1 cellular context compared by ENCODE assay signal in the genomic region with DNA sequence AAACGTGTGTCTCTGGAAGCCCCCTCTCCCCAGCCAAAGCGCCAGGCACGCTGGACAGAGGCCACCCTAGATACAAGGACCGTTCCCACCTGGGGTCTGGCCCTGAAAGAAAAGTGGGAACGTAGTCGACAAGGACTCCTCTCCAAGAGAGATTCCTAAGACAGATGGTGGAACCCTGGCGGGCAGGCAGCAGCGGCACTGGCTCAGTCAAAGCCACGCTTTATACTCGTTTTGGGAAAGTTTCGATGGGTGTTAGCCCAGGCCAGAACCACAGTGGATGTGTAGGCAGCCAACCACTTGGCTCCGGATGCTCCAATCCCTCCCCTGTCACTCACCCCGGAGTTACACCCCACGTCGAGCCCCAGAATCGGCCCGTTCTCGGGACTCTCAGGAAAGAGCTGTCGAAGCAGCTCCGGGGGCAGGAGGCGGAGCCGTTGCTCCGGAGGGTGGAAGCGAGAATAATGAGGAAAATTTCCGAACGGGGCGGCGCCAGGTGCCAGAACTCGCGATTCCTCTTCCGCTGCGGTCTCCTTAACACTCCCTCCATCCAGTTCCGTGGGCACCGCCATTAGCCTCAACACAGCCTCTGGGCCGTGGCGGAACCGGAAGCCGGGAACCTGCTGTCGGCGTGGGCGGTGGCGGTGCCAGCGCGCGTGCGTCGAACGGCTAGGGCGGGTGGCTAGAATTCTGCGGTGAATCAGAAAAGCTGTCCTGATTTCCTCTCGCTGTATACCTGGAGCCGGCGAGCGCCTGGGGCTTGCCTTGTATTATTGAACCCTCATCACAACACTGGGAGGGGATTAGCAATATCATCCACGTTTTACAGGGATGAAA.
A peak's percentile ranks its signal among the peaks of the same experiment; 100 is the strongest.
TF ChIP-seq lines count a peak whose summit lies in the region.

A gene with protein sequence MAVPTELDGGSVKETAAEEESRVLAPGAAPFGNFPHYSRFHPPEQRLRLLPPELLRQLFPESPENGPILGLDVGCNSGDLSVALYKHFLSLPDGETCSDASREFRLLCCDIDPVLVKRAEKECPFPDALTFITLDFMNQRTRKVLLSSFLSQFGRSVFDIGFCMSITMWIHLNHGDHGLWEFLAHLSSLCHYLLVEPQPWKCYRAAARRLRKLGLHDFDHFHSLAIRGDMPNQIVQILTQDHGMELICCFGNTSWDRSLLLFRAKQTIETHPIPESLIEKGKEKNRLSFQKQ (minus strand): TSS at position 588 of the 834 bp plus-strand sequence. CDS start 19 bp downstream, at position 569.

TF ChIP-seq in HepG2, 621 proteins besides CTCF, POLR2A, EP300 and RAD21 (continued from another document and continues in another):
- no peak for TF ChIP-seq RERE (CRISPR knock-in tag; IDR thresholded peaks at IDR 0.05; ENCODE audit: low read depth)
- no peak for TF ChIP-seq ZFP82 (CRISPR knock-in tag; IDR thresholded peaks at IDR 0.05; ENCODE audit: borderline replicate concordance)
- no peak; the same call in 1 of the 2 replicates for TF ChIP-seq SMAD9 (CRISPR knock-in tag; IDR thresholded peaks at IDR 0.05)
- TF ChIP-seq, protein P1, sequence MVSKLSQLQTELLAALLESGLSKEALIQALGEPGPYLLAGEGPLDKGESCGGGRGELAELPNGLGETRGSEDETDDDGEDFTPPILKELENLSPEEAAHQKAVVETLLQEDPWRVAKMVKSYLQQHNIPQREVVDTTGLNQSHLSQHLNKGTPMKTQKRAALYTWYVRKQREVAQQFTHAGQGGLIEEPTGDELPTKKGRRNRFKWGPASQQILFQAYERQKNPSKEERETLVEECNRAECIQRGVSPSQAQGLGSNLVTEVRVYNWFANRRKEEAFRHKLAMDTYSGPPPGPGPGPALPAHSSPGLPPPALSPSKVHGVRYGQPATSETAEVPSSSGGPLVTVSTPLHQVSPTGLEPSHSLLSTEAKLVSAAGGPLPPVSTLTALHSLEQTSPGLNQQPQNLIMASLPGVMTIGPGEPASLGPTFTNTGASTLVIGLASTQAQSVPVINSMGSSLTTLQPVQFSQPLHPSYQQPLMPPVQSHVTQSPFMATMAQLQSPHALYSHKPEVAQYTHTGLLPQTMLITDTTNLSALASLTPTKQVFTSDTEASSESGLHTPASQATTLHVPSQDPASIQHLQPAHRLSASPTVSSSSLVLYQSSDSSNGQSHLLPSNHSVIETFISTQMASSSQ (IDR thresholded peaks at IDR 0.05; ENCODE audit: low read depth) = no peak
- TF ChIP-seq, protein P1 (CRISPR knock-in tag; IDR thresholded peaks at IDR 0.05; ENCODE audit: borderline replicate concordance) = no peak
- TF ChIP-seq SMARCE1 (IDR thresholded peaks at IDR 0.05; ENCODE audit: borderline replicate concordance) = no peak
- TF ChIP-seq ZNF513 (CRISPR knock-in tag; conservative IDR thresholded peaks at IDR 0.05) = no peak
- no peak for TF ChIP-seq LCORL (IDR thresholded peaks at IDR 0.05)
- no peak for TF ChIP-seq LCORL (CRISPR knock-in tag; IDR thresholded peaks at IDR 0.05)
- no peak for TF ChIP-seq CHD4 (IDR thresholded peaks at IDR 0.05; ENCODE audit: borderline replicate concordance, low read length)
- peak; percentile 64; the same call in 1 of the 2 replicates for TF ChIP-seq ZNF230 (CRISPR knock-in tag; IDR thresholded peaks at IDR 0.05)
- TF ChIP-seq ARNT2 (CRISPR knock-in tag; IDR thresholded peaks at IDR 0.05; ENCODE audit: low read depth) = peak; percentile 83
- no peak for TF ChIP-seq ZNF282 (IDR thresholded peaks at IDR 0.05; ENCODE audit: partially characterized antibody)
- TF ChIP-seq NFRKB (IDR thresholded peaks at IDR 0.05) = no peak
- TF ChIP-seq ZNF335 (CRISPR knock-in tag; IDR thresholded peaks at IDR 0.05) = no peak
- TF ChIP-seq, protein P2, sequence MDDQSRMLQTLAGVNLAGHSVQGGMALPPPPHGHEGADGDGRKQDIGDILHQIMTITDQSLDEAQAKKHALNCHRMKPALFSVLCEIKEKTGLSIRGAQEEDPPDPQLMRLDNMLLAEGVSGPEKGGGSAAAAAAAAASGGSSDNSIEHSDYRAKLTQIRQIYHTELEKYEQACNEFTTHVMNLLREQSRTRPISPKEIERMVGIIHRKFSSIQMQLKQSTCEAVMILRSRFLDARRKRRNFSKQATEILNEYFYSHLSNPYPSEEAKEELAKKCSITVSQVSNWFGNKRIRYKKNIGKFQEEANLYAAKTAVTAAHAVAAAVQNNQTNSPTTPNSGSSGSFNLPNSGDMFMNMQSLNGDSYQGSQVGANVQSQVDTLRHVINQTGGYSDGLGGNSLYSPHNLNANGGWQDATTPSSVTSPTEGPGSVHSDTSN (CRISPR knock-in tag; IDR thresholded peaks at IDR 0.05; ENCODE audit: borderline replicate concordance) = 0 out of 2 replicates have a peak, but pooled peaks have one; percentile 47
- no peak; the same call in none of the 2 replicates for TF ChIP-seq ZNF724P (CRISPR knock-in tag; IDR thresholded peaks at IDR 0.05; ENCODE audit: borderline replicate concordance)
- 0 out of 2 replicates have a peak, but pooled peaks have one; percentile 26 for TF ChIP-seq ZNF446 (CRISPR knock-in tag; IDR thresholded peaks at IDR 0.05)
- TF ChIP-seq MXI1 (IDR thresholded peaks at IDR 0.05; ENCODE audit: borderline replicate concordance, low read depth, low read length) = peak; percentile 76; the same call in 1 of the 3 replicates
- TF ChIP-seq PAX8 (CRISPR knock-in tag; IDR thresholded peaks at IDR 0.05; ENCODE audit: borderline replicate concordance) = no peak
- TF ChIP-seq MIXL1 (CRISPR knock-in tag; IDR thresholded peaks at IDR 0.05) = 0 out of 2 replicates have a peak, but pooled peaks have one; percentile 60
- no peak for TF ChIP-seq PAWR (CRISPR knock-in tag; IDR thresholded peaks at IDR 0.05; ENCODE audit: borderline replicate concordance)
- no peak for TF ChIP-seq ZFP37 (CRISPR knock-in tag; IDR thresholded peaks at IDR 0.05; ENCODE audit: borderline replicate concordance)
- TF ChIP-seq POGK (CRISPR knock-in tag; conservative IDR thresholded peaks at IDR 0.05) = peak; percentile 83
- TF ChIP-seq FOSL2 (CRISPR knock-in tag; IDR thresholded peaks at IDR 0.05) = no peak
- TF ChIP-seq ZNF556 (CRISPR knock-in tag; IDR thresholded peaks at IDR 0.05; ENCODE audit: borderline replicate concordance) = 0 out of 2 replicates have a peak, but pooled peaks have one; percentile 69
- TF ChIP-seq HHEX (CRISPR knock-in tag; IDR thresholded peaks at IDR 0.05) = no peak
- TF ChIP-seq ZBTB26 (CRISPR knock-in tag; IDR thresholded peaks at IDR 0.05; ENCODE audit: borderline replicate concordance) = peak; percentile 22; the same call in 1 of the 2 replicates
- no peak; the same call in none of the 2 replicates for TF ChIP-seq FOXC1 (CRISPR knock-in tag; IDR thresholded peaks at IDR 0.05; ENCODE audit: borderline replicate concordance)
- 0 out of 2 replicates have a peak, but pooled peaks have one; percentile 17 for TF ChIP-seq MIER3 (CRISPR knock-in tag; IDR thresholded peaks at IDR 0.05; ENCODE audit: borderline replicate concordance)
- TF ChIP-seq PRPF4 (IDR thresholded peaks at IDR 0.05; ENCODE audit: low read depth, low read length, poor library complexity, severe bottlenecking) = no peak
- TF ChIP-seq HMGXB4 (CRISPR knock-in tag; IDR thresholded peaks at IDR 0.05; ENCODE audit: borderline replicate concordance in 1 of 2, low read depth in 1 of 2) = peak; percentile 70 to 73; a peak in 2 of 4 replicates
- no peak for TF ChIP-seq NFE2L2 (IDR thresholded peaks at IDR 0.05; ENCODE audit: low read length)
- TF ChIP-seq ZNF746 (CRISPR knock-in tag; IDR thresholded peaks at IDR 0.05) = no peak
- TF ChIP-seq ZNF124 (CRISPR knock-in tag; IDR thresholded peaks at IDR 0.05) = no peak; the same call in 1 of the 2 replicates
- TF ChIP-seq SRSF9 (IDR thresholded peaks at IDR 0.05; ENCODE audit: borderline replicate concordance, insufficient read depth, low read depth, low read length, poor library complexity, severe bottlenecking) = no peak
